Comparison of ENCODE assay signal across 8 cellular contexts in the genomic region with DNA sequence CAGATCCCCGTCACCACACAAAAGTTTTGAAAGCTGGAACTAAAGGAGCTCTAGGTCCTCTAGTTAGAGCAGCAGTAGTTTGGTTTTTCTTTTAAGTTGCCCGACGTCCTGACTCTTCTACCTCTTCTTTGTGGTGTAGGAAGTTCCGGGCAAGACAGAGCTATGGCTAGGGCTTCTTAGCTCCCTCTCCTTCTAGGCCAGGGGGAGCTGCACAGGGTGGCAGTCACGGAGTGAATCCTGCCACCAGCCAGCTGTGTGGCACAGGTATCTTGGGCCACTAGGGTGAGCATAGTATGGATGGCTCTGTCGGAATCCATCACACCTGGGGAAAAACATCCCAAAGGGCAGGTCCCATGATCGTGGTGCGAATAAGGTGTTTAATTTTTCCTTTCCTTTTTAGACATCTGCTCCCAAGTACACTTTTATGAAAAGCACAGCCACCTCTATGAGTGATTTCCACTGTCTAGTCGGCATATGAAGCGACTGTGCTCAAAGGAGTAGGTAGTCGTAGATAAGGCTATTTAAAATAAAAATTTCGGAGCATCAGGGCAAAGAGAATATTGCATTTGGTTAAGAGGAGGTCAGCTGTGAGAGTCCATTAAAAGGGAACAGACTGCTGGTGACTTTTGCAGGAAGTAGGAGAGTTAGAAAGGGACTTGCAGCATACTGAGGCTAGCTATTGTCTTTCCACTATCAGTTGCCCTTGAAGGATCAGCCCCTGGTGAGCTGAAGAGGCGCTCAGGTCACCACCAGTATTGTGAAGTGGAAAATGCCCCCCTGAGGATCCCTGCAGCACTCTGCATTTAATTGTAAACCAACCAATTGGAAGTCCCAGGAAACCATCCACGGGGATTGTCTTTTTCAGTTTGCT. TPM values are rescaled to one million over a fixed set of nuclear protein-coding genes. Genes with fewer than 3 reads are reported as not detected.
A peak's percentile ranks its signal among the peaks of the same experiment; 100 is the strongest.
DNase-seq lines count a peak whose midpoint lies in the region; ATAC-seq, FAIRE-seq and TF ChIP-seq lines count a peak whose summit lies in the region.

No MANE protein-coding gene starts in this region.

- TF ChIP-seq RAD21 in HepG2 (CRISPR knock-in tag; IDR thresholded peaks at IDR 0.05), result no peak

- no TSS peak for BruUV-seq in OCI-LY7 (replicated peaks; lab: Mats Ljungman, UMichigan)
- BruUV-seq in HepG2 (replicated peaks; lab: Mats Ljungman, UMichigan), result no TSS peak

- no peaks in the 10 kb centered on the region for H3K36me3 ChIP-seq in OCI-LY7 (ENCODE audit: insufficient read depth, low read length)
- H3K36me3 ChIP-seq in HepG2 (replicated peaks in 1 of 2; ENCODE audit: control insufficient read depth in 1 of 2, insufficient read depth in 2 of 2, low read length in 2 of 2), result peaks cover 4 to 14% of the 10 kb centered on the region in 2 experiments
- H3K36me3 ChIP-seq in thoracic aorta, result no peaks in the 10 kb centered on the region

- H4K20me1 ChIP-seq in OCI-LY7 (ENCODE audit: insufficient read depth, low read length), result no peaks in the 10 kb centered on the region
- H4K20me1 ChIP-seq in HepG2 (ENCODE audit: insufficient read depth, low read length), result no peaks in the 10 kb centered on the region

- H3K27ac ChIP-seq in OCI-LY7 (ENCODE audit: low read depth, low read length, poor library complexity, severe bottlenecking) (no peak overlapping the region), HepG2 (ENCODE audit: extremely low read length, insufficient read depth, low read length) (peak overlapping the region; percentile 47), thoracic aorta (no peak overlapping the region)

- TF ChIP-seq CTCF in OCI-LY7 (conservative IDR thresholded peaks at IDR 0.05; ENCODE audit: low read length) (no peak), astrocyte of the spinal cord (IDR thresholded peaks at IDR 0.05; ENCODE audit: low read depth, low read length) (peak; percentile 12), HepG2 (CRISPR knock-in tag; IDR thresholded peaks at IDR 0.05) (peak; percentile 35; the same call in 1 of the 2 replicates), thoracic aorta (IDR thresholded peaks at IDR 0.05) (no peak)

- no peak for TF ChIP-seq POLR2A in HepG2 (IDR thresholded peaks at IDR 0.05; ENCODE audit: insufficient read depth in 1 of 2, low read depth in 2 of 2, low read length in 2 of 2)

- intact Hi-C loops in OCI-LY7 (cut with micrococcal nuclease; ENCODE audit: unreplicated experiment) (loop anchor here (5.0 kb wide), 2 partner anchors 47 to 263 kb away; no protein-coding TSS in a partner anchor), HepG2 (cut with micrococcal nuclease; ENCODE audit: unreplicated experiment) (loop anchor here (2.0 to 5.0 kb wide), 4 partner anchors 38 to 110 kb away; partner anchors contain the start of gene APOH), posterior cingulate gyrus (cut with DNase I) (loop anchor here (10.0 kb wide), 2 partner anchors 120 to 260 kb away; no protein-coding TSS in a partner anchor)

- FAIRE-seq in HepG2 (lab: Jason Lieb, UNC), result peak; percentile 67

- TF ChIP-seq EP300 in HepG2 (IDR thresholded peaks at IDR 0.05; ENCODE audit: low read depth in 2 of 2, low read length in 2 of 2) (no peak), HepG2 (CRISPR knock-in tag; IDR thresholded peaks at IDR 0.05; ENCODE audit: borderline replicate concordance) (no peak)

- H3K9ac ChIP-seq in HepG2 (ENCODE audit: insufficient read depth, low read depth, low read length), result peak overlapping the region; percentile 68

- in situ Hi-C loops in astrocyte of the spinal cord (cut with HindIII; ENCODE audit: low sequenced_read_pairs), result no loop called here
- in situ Hi-C loops in HepG2 (cut with HindIII; ENCODE audit: extremely low pct_ligation_motif_present, low pct_unique_long_range_greater_than_20kb), result loop anchor here (10.0 kb wide), 1 partner anchor 110 kb away; no protein-coding TSS in a partner anchor

- H3K79me2 ChIP-seq in OCI-LY7 (ENCODE audit: insufficient read depth, low read depth, low read length) (no peaks in the 10 kb centered on the region), HepG2 (ENCODE audit: insufficient read depth, low read length) (peaks cover 61% of the 10 kb centered on the region)

- no peak overlapping the region for H3K4me3 ChIP-seq in OCI-LY7 (ENCODE audit: low read depth, low read length, poor library complexity, severe bottlenecking)
- peak overlapping the region; percentile 79 for H3K4me3 ChIP-seq in astrocyte of the spinal cord (ENCODE audit: low read depth, low read length)
- H3K4me3 ChIP-seq in HepG2 (replicated peaks in 1 of 3; ENCODE audit: insufficient read depth in 1 of 3, low read depth in 2 of 3, low read length in 3 of 3), result peak overlapping the region; percentile 88 to 95 (median 91)
- peak overlapping the region; percentile 89 for H3K4me3 ChIP-seq in thoracic aorta

- H3K4me2 ChIP-seq in OCI-LY7 (ENCODE audit: low read length), result peak overlapping the region; percentile 80; the same call in 1 of the 2 replicates
- H3K4me2 ChIP-seq in HepG2 (ENCODE audit: low read depth, low read length), result peak overlapping the region; percentile 90

- H3K4me1 ChIP-seq in OCI-LY7 (ENCODE audit: insufficient read depth, low read length, poor library complexity, severe bottlenecking) (peaks cover 28% of the 10 kb centered on the region), HepG2 (ENCODE audit: insufficient read depth, low read length) (peaks cover 35% of the 10 kb centered on the region), thoracic aorta (ENCODE audit: control insufficient read depth in 1 of 2, low read depth in 2 of 2) (peaks cover 10% of the 10 kb centered on the region in 2 donors)

- no peak overlapping the region for H2AFZ ChIP-seq in OCI-LY7 (ENCODE audit: low read length)
- peak overlapping the region; percentile 7 for H2AFZ ChIP-seq in HepG2 (ENCODE audit: low read length)

- H3K27me3 ChIP-seq in HepG2 (ENCODE audit: control insufficient read depth in 1 of 2, insufficient read depth in 2 of 2, low read length in 2 of 2), result no peaks in the 10 kb centered on the region
- H3K27me3 ChIP-seq in thoracic aorta (replicated peaks; ENCODE audit: insufficient read depth), result no peaks in the 10 kb centered on the region

- no peaks in the 10 kb centered on the region for H3K9me3 ChIP-seq in OCI-LY7 (ENCODE audit: low read length)
- no peaks in the 10 kb centered on the region for H3K9me3 ChIP-seq in HepG2 (ENCODE audit: low read length)
- H3K9me3 ChIP-seq in thoracic aorta, result no peaks in the 10 kb centered on the region

- ATAC-seq in HepG2 (peak; percentile 58), thoracic aorta (ENCODE audit: insufficient number of reproducible peaks, low FRiP score, low read depth) (no peak)

- WGBS in HepG2 (ENCODE audit: low lambda C conversion rate), result 7% methylated on average over 14 of the region's 14 CpGs

- H3K9me2 ChIP-seq in OCI-LY7 (ENCODE audit: insufficient read depth, low read length), result no peaks in the 10 kb centered on the region

- peak; percentile 33 for DNase-seq in NCI-H2227 (lab: John Stamatoyannopoulos, UW; ENCODE audit: unreplicated experiment)
- DNase-seq in NCI-H2227 treated with DMSO at 0.1 percent for 48 hours (lab: John Stamatoyannopoulos, UW), result no peak
- no peak for DNase-seq in OCI-LY7 (ENCODE audit: low spot score)
- DNase-seq in astrocyte of the spinal cord (ENCODE audit: low read depth, low spot score), result peak; percentile 42
- DNase-seq in HepG2 (ENCODE audit: low spot score), result peak; percentile 49
- DNase-seq in thoracic aorta (ENCODE audit: low spot score), result no peak
- DNase-seq in posterior cingulate gyrus, result no peak
- DNase-seq in HuH-7.5 (ENCODE audit: low spot score), result no peak

- CTCF ChIA-PET in OCI-LY7 (lab: Charles Lee; ENCODE audit: unreplicated experiment), result no interaction called here
- CTCF ChIA-PET in HepG2 (lab: Yijun Ruan, JAX; ENCODE audit: low intra/inter-chr PET ratio, low total read pairs), result no interaction called here

- POLR2A ChIA-PET in OCI-LY7 (lab: Charles Lee), result interaction anchor here (0.5 to 0.7 kb wide), 2 partner anchors 236 to 1877 kb away, joined by 3 to 5 read pairs; no protein-coding TSS in a partner anchor
- POLR2A ChIA-PET in HepG2 (lab: Yijun Ruan, JAX), result interaction anchor here (0.7 to 2.2 kb wide), 10 partner anchors 18 to 262 kb away, joined by 3 to 17 read pairs (median 3); no protein-coding TSS in a partner anchor

TF ChIP-seq in HepG2, 621 proteins besides CTCF, POLR2A, EP300 and RAD21 (continues in another document):
- no peak for TF ChIP-seq ZNF781 (CRISPR knock-in tag; IDR thresholded peaks at IDR 0.05; ENCODE audit: borderline replicate concordance, not compliant biosample characterization)
- TF ChIP-seq ZNF44 (CRISPR knock-in tag; IDR thresholded peaks at IDR 0.05), result no peak
- peak; percentile 50; the same call in 1 of the 2 replicates for TF ChIP-seq SSRP1 (CRISPR knock-in tag; IDR thresholded peaks at IDR 0.05)
- TF ChIP-seq ELF1 (CRISPR knock-in tag; IDR thresholded peaks at IDR 0.05), result no peak
- 0 out of 2 replicates have a peak, but pooled peaks have one; percentile 14 for TF ChIP-seq STAG1 (CRISPR knock-in tag; IDR thresholded peaks at IDR 0.05)
- 0 out of 2 replicates have a peak, but pooled peaks have one; percentile 24 for TF ChIP-seq HNRNPL (IDR thresholded peaks at IDR 0.05; ENCODE audit: low read depth, low read length)

RNA-seq across cellular contexts. Expression of gene PRKCA, which starts 2.1 kb away (rescaled TPM):
- 5.2 and 6.6 TPM in 2 replicates for total RNA-seq in OCI-LY7 (2014; rRNA removed; shearing (Covaris generic))
- total RNA-seq in OCI-LY7 (2022) (31.3 and 32.1 TPM in 2 replicates), HepG2 (2016; rRNA removed; fragmentation: Illumina TruSeq; extraction: Trizol) (18.5 and 24.4 TPM in 2 replicates), thoracic aorta (10 to 100 TPM in 1 of 2 donors, 1 to 10 TPM in 1; 9.1 to 11.6 TPM)
- total RNA-seq in HepG2 (2016; cell fraction: cytosol; rRNA removed; fragmentation: Illumina TruSeq; extraction: Trizol; ENCODE audit: low read depth), result 6.7 and 7.1 TPM in 2 replicates
- 17.8 and 22.1 TPM in 2 replicates for total RNA-seq in HepG2 (2016; cell fraction: insoluble cytoplasmic fraction; rRNA removed; fragmentation: Illumina TruSeq; extraction: Trizol)
- total RNA-seq in HepG2 (2016; cell fraction: membrane; rRNA removed; fragmentation: Illumina TruSeq; extraction: Trizol), result 8.8 and 9.9 TPM in 2 replicates
- total RNA-seq in HepG2 (2016; cell fraction: nucleus; rRNA removed; fragmentation: Illumina TruSeq; extraction: Trizol), result 36.9 and 39.8 TPM in 2 replicates
- 20.1 and 21.5 TPM in 2 replicates for polyA plus RNA-seq in HepG2 (2011; rRNA removed)
- polyA plus RNA-seq in HepG2 (2011; cell fraction: cytosol; rRNA removed), result 13.2 and 17.7 TPM in 2 replicates
- 19.1 and 22.8 TPM in 2 replicates for polyA plus RNA-seq in HepG2 (2011; cell fraction: nucleus; rRNA removed)
- 14.6 and 15.5 TPM in 2 replicates for polyA plus RNA-seq in HepG2 (2012)
- 1.4 and 1.8 TPM in 2 replicates for polyA plus RNA-seq in HepG2 (2016; cell fraction: cytosol; fragmentation: Illumina TruSeq; extraction: Trizol; ENCODE audit: low read depth)
- polyA plus RNA-seq in HepG2 (2016; cell fraction: insoluble cytoplasmic fraction; fragmentation: Illumina TruSeq; extraction: Trizol; ENCODE audit: low read depth), result 21.7 and 25.8 TPM in 2 replicates
- polyA plus RNA-seq in HepG2 (2016; cell fraction: membrane; fragmentation: Illumina TruSeq; extraction: Trizol; ENCODE audit: low read depth), result 3.4 and 3.7 TPM in 2 replicates
- 26.4 and 28.3 TPM in 2 replicates for polyA plus RNA-seq in HepG2 (2016; cell fraction: nucleus; fragmentation: Illumina TruSeq; extraction: Trizol; ENCODE audit: insufficient read depth, low read depth)
- polyA minus RNA-seq in HepG2 (2011; rRNA and poly(A)+ RNA removed; ENCODE audit: low replicate concordance), result 19.6 and 43.9 TPM in 2 replicates
- 24.9 and 27.4 TPM in 2 replicates for polyA minus RNA-seq in HepG2 (2011; cell fraction: cytosol; rRNA and poly(A)+ RNA removed)
- polyA minus RNA-seq in HepG2 (2011; cell fraction: nucleus; rRNA and poly(A)+ RNA removed), result 52.5 and 53.8 TPM in 2 replicates

Comparison
In these comparisons a context has a peak if more than half of its experiments do, and no peak if none do; other contexts are left out.
1. DNase-seq: peak in NCI-H2227 (single experiment), astrocyte of the spinal cord (single experiment) and HepG2 (single experiment); none in NCI-H2227 treated with DMSO at 0.1 percent for 48 hours (single experiment), OCI-LY7 (single experiment), thoracic aorta (single experiment), posterior cingulate gyrus (0 of 10) and HuH-7.5 (single experiment).
2. CTCF ChIP-seq: peak in astrocyte of the spinal cord (single experiment) and HepG2 (single experiment); none in OCI-LY7 (single experiment) and thoracic aorta (single experiment).